In the genomic region with DNA sequence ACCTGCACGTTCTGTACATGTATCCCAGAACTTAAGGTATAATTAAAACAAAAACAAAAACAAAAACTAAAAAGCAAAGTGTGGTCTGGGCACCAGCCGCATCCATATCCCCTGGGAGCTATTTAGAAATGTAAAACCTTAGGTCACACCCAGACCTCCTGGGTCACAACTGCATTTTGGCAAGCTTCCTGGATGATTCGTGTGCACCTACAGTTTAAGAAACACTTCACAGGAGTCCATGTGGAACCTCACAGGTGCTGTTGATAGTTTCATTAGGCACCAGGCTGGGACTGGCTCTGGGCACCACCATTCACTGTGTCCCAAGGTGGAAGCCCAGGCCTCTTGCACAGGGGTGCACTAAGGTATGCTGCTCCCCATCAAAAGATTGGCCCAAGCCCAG, we compare ENCODE assay signal across 22 cellular contexts.
"Had no signal": no experiment of that assay in that cellular context is flagged by ENCODE, and none has a peak within 500 bp of the region (broad histone marks: within the 10 kb centered on the region; RNA-seq: fewer than 3 reads in every experiment).

No MANE protein-coding gene starts in this region.

- H3K27ac Mint-ChIP-seq: activated CD4-positive, alpha-beta memory T cell treated with anti-CD3 and anti-CD28 coated beads, Interleukin-2, amount 10 ng/mL, durations not matched to agents 7 days and 5 days; activated CD4-positive, alpha-beta T cell treated with anti-CD3 and anti-CD28 coated beads for 36 hours; activated naive CD4-positive, alpha-beta T cell treated with anti-CD3 and anti-CD28 coated beads, Interleukin-2, amount 50 U/mL, for 24 hours; activated T-helper 17 cell treated with anti-CD3 and anti-CD28 coated beads, Interleukin-2, amount 50 U/mL, for 72 hours had no signal

- H3K9me3 Mint-ChIP-seq: activated CD4-positive, alpha-beta memory T cell treated with anti-CD3 and anti-CD28 coated beads, Interleukin-2, amount 10 ng/mL, durations not matched to agents 7 days and 5 days; activated naive CD4-positive, alpha-beta T cell treated with anti-CD3 and anti-CD28 coated beads, Interleukin-2, amount 50 U/mL, for 24 hours; activated T-helper 17 cell treated with anti-CD3 and anti-CD28 coated beads, Interleukin-2, amount 50 U/mL, for 72 hours had no signal

- DNase-seq: activated CD4-positive, alpha-beta memory T cell treated with anti-CD3 and anti-CD28 coated beads, Interleukin-2, amount 10 ng/mL, durations not matched to agents 7 days and 5 days; activated CD4-positive, alpha-beta T cell treated with anti-CD3 and anti-CD28 coated beads for 36 hours; activated CD4-positive, alpha-beta T cell treated with anti-CD3 and anti-CD28 coated beads, Interleukin-2, amount 50 U/mL, for 1 hour; activated gamma-delta T cell treated with Interleukin-2 at 50 U/mL for 16 hours; activated T-cell treated with anti-CD3 and anti-CD28 coated beads for 4 hours; activated T-cell treated with anti-CD3 and anti-CD28 coated beads, Interleukin-2, amount 50 U/mL, for 48 hours; aorta; caudate nucleus; colonic mucosa; MM.1S; NCI-H1105; NCI-H1436; NCI-H2081; NCI-H526; NCI-H82; Peyer's patch; Right ventricle myocardium superior; SJCRH30; SK-N-SH; T-helper 1 cell had no signal

- H3K27me3 Mint-ChIP-seq: activated CD4-positive, alpha-beta memory T cell treated with anti-CD3 and anti-CD28 coated beads, Interleukin-2, amount 10 ng/mL, durations not matched to agents 7 days and 5 days had no signal

- H3K4me1 Mint-ChIP-seq: activated CD4-positive, alpha-beta memory T cell treated with anti-CD3 and anti-CD28 coated beads, Interleukin-2, amount 10 ng/mL, durations not matched to agents 7 days and 5 days; activated CD4-positive, alpha-beta T cell treated with anti-CD3 and anti-CD28 coated beads for 36 hours; activated naive CD4-positive, alpha-beta T cell treated with anti-CD3 and anti-CD28 coated beads, Interleukin-2, amount 50 U/mL, for 24 hours; activated T-helper 17 cell treated with anti-CD3 and anti-CD28 coated beads, Interleukin-2, amount 50 U/mL, for 72 hours had no signal

- H3K4me3 Mint-ChIP-seq: activated CD4-positive, alpha-beta memory T cell treated with anti-CD3 and anti-CD28 coated beads, Interleukin-2, amount 10 ng/mL, durations not matched to agents 7 days and 5 days; activated CD4-positive, alpha-beta T cell treated with anti-CD3 and anti-CD28 coated beads for 36 hours; activated naive CD4-positive, alpha-beta T cell treated with anti-CD3 and anti-CD28 coated beads, Interleukin-2, amount 50 U/mL, for 24 hours; activated T-helper 17 cell treated with anti-CD3 and anti-CD28 coated beads, Interleukin-2, amount 50 U/mL, for 72 hours had no signal

- H3K36me3 Mint-ChIP-seq: activated naive CD4-positive, alpha-beta T cell treated with anti-CD3 and anti-CD28 coated beads, Interleukin-2, amount 50 U/mL, for 24 hours had no signal
